Comparison of ENCODE assay signal across 27 cellular contexts in the genomic region with DNA sequence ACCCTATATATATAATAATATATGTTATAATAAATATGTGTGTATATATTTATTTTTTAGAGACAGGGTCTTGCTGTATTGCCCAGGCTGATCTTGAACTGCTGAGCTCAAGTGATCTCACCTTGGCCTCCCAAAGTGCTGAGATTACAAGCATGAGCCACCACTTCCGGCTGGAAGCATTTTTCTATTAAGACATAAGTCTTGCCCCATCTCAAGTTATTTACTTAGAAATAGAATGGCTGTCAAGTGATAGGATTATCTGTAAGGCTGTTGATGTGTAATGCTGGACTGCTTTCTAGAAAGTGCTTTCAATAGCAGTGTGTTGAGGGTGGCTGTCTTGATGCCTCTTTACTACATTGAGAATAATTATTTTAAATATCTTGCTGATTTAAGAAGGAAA.
DNase-seq lines count a peak whose midpoint lies in the region; ATAC-seq and TF ChIP-seq lines count a peak whose summit lies in the region.
"Had no signal": no experiment of that assay in that cellular context is flagged by ENCODE, and none has a peak within 500 bp of the region (broad histone marks: within the 10 kb centered on the region; RNA-seq: fewer than 3 reads in every experiment).

No MANE protein-coding gene starts in this region.

- no peak for TF ChIP-seq CTCF in SK-N-SH (IDR thresholded peaks at IDR 0.05)
- no peak for TF ChIP-seq CTCF in choroid plexus epithelial cell (conservative IDR thresholded peaks at IDR 0.05; ENCODE audit: low read depth, low read length)
- TF ChIP-seq CTCF in fibroblast of villous mesenchyme (IDR thresholded peaks at IDR 0.05; ENCODE audit: insufficient read depth, low read depth, low read length): no peak
- TF ChIP-seq CTCF in GM23338 (conservative IDR thresholded peaks at IDR 0.05; ENCODE audit: low read depth in 2 of 2): no peak

- no peak overlapping the region for H3K4me3 Mint-ChIP-seq in GM23338
- H3K4me3 Mint-ChIP-seq in activated T-helper 1 cell treated with anti-CD3 and anti-CD28 coated beads, Interleukin-12 subunit alpha, Interleukin-12 subunit beta, Interleukin-2, Interleukin-4 antibody, amounts not matched to agents 30 ng/mL and 10 ng/mL and 1 ng/mL, durations not matched to agents 14 hours and 24 hours and 36 hours: no peak overlapping the region
- H3K4me3 Mint-ChIP-seq: activated CD4-positive, alpha-beta T cell treated with anti-CD3 and anti-CD28 coated beads for 36 hours; activated CD8-positive, alpha-beta T cell treated with anti-CD3 and anti-CD28 coated beads, Interleukin-2, amount 10 ng/mL, durations not matched to agents 7 days and 5 days; activated naive CD8-positive, alpha-beta T cell treated with anti-CD3 and anti-CD28 coated beads for 36 hours had no signal

- H3F3A ChIP-seq in SK-N-SH (replicated peaks; ENCODE audit: insufficient read depth): peaks cover 22% of the 10 kb centered on the region
- no peaks in the 10 kb centered on the region for H3F3A ChIP-seq in GM23338 (replicated peaks; ENCODE audit: low read depth)

- CTCF ChIA-PET in SK-N-SH (lab: Yijun Ruan, JAX): interaction anchor here (1.2 kb wide), 1 partner anchor 31 kb away, joined by 3 read pairs; no protein-coding TSS in a partner anchor

- POLR2A ChIA-PET in SK-N-SH (lab: Yijun Ruan, JAX): no interaction called here

- no peaks in the 10 kb centered on the region for H3K9me3 ChIP-seq in SK-N-SH
- H3K9me3 ChIP-seq: ascending aorta, gastrocnemius medialis, HAP-1, prostate gland, sigmoid colon had no signal

- intact Hi-C loops in activated T-helper 1 cell treated with anti-CD3 and anti-CD28 coated beads, Interleukin-12 subunit alpha, Interleukin-12 subunit beta, Interleukin-2, Interleukin-4 antibody, amounts not matched to agents 30 ng/mL and 10 ng/mL and 1 ng/mL, durations not matched to agents 14 hours and 24 hours and 36 hours (cut with micrococcal nuclease): no loop called here

- no peaks in the 10 kb centered on the region for H3K4me1 Mint-ChIP-seq in GM23338
- H3K4me1 Mint-ChIP-seq in activated T-helper 1 cell treated with anti-CD3 and anti-CD28 coated beads, Interleukin-12 subunit alpha, Interleukin-12 subunit beta, Interleukin-2, Interleukin-4 antibody, amounts not matched to agents 30 ng/mL and 10 ng/mL and 1 ng/mL, durations not matched to agents 14 hours and 24 hours and 36 hours (ENCODE audit: low read depth): peaks cover 3% of the 10 kb centered on the region

- H3K4me1 ChIP-seq in SK-N-SH (ENCODE audit: control insufficient read depth in 1 of 2, insufficient read depth in 2 of 2, low read depth in 1 of 2, low read length in 1 of 2) (peaks cover 2 to 18% of the 10 kb centered on the region in 2 experiments), GM23338 (ENCODE audit: insufficient read depth) (no peaks in the 10 kb centered on the region)
- H3K4me1 ChIP-seq: gastrocnemius medialis, HAP-1, prostate gland, sigmoid colon had no signal

- H4K20me1 ChIP-seq in SK-N-SH (ENCODE audit: insufficient read depth): 0 out of 2 replicates have a peak, but pooled peaks cover 4% of the 10 kb centered on the region
- H4K20me1 ChIP-seq in GM23338 (replicated peaks; ENCODE audit: insufficient read depth): no peaks in the 10 kb centered on the region; the same call in none of the 2 replicates

- ATAC-seq in SK-N-SH treated with all-trans-retinoic acid at 6 μM for 48 hours (no peak), GM23338 (no peak)
- ATAC-seq: activated CD8-positive, alpha-beta T cell treated with anti-CD3 and anti-CD28 coated beads, Interleukin-2, amount 10 ng/mL, durations not matched to agents 7 days and 5 days; gastrocnemius medialis; left lobe of liver had no signal

- peak overlapping the region; percentile 19; the same call in 1 of the 2 replicates for H3K4me2 ChIP-seq in SK-N-SH
- H3K4me2 ChIP-seq in GM23338: no peak overlapping the region

- H3K27ac ChIP-seq in SK-N-SH (ENCODE audit: low read depth in 2 of 2, low read length in 1 of 2) (peak overlapping the region in 1 of 2 experiments; percentile 75; a peak in 2 of 4 replicates), GM23338 (ENCODE audit: low read depth) (no peak overlapping the region)
- H3K27ac ChIP-seq: ascending aorta, gastrocnemius medialis, prostate gland, RWPE1, sigmoid colon, SK-N-MC had no signal

- TF ChIP-seq RAD21 in SK-N-SH (IDR thresholded peaks at IDR 0.05; ENCODE audit: low read length): no peak

- H3K27me3 ChIP-seq in SK-N-SH (ENCODE audit: insufficient read depth) (no peaks in the 10 kb centered on the region), GM23338 (ENCODE audit: insufficient read depth) (no peaks in the 10 kb centered on the region)
- H3K27me3 ChIP-seq: ascending aorta, gastrocnemius medialis, sigmoid colon had no signal

- WGBS in SK-N-SH (ENCODE audit: low lambda C conversion rate): 95% methylated on average over 1 of the region's 1 CpG

- no peak overlapping the region for H3K27ac Mint-ChIP-seq in GM23338
- no peak overlapping the region for H3K27ac Mint-ChIP-seq in activated T-helper 1 cell treated with anti-CD3 and anti-CD28 coated beads, Interleukin-12 subunit alpha, Interleukin-12 subunit beta, Interleukin-2, Interleukin-4 antibody, amounts not matched to agents 30 ng/mL and 10 ng/mL and 1 ng/mL, durations not matched to agents 14 hours and 24 hours and 36 hours
- H3K27ac Mint-ChIP-seq: activated CD4-positive, alpha-beta T cell treated with anti-CD3 and anti-CD28 coated beads for 36 hours; activated CD8-positive, alpha-beta T cell treated with anti-CD3 and anti-CD28 coated beads, Interleukin-2, amount 10 ng/mL, durations not matched to agents 7 days and 5 days had no signal

- DNase-seq in SK-N-SH (no peak), choroid plexus epithelial cell (ENCODE audit: low read depth) (peak; percentile 60), fibroblast of villous mesenchyme (ENCODE audit: low read depth) (peak; percentile 43), HPDE6-E6E7 (ENCODE audit: extremely low spot score) (no peak), GM23338 (ENCODE audit: low spot score) (no peak), SW480 (ENCODE audit: low spot score) (no peak)
- DNase-seq in activated T-helper 1 cell treated with anti-CD3 and anti-CD28 coated beads, Interleukin-12 subunit alpha, Interleukin-12 subunit beta, Interleukin-2, Interleukin-4 antibody, amounts not matched to agents 30 ng/mL and 10 ng/mL and 1 ng/mL, durations not matched to agents 14 hours and 24 hours and 36 hours (ENCODE audit: low spot score): no peak
- DNase-seq: activated CD4-positive, alpha-beta T cell treated with anti-CD3 and anti-CD28 coated beads for 36 hours; activated CD8-positive, alpha-beta T cell treated with anti-CD3 and anti-CD28 coated beads, Interleukin-2, amount 10 ng/mL, durations not matched to agents 7 days and 5 days; activated effector memory CD4-positive, alpha-beta T cell treated with Interleukin-2 at 50 U/mL for 16 hours; activated naive CD8-positive, alpha-beta T cell treated with anti-CD3 and anti-CD28 coated beads for 36 hours; DMS153; gastrocnemius medialis; GF-D8; NCI-H1105; NCI-H187 treated with DMSO at 0.1 percent for 48 hours; NCI-H69; sigmoid colon; stimulated activated naive CD4-positive, alpha-beta T cell treated with Interleukin-2 at 50 U/mL for 16 hours; T-helper 2 cell had no signal

- TF ChIP-seq EP300 in SK-N-SH (IDR thresholded peaks at IDR 0.05; ENCODE audit: borderline replicate concordance in 1 of 2, low read depth in 1 of 2, low read length in 1 of 2): no peak

- no peak overlapping the region for H3K9ac ChIP-seq in SK-N-SH

- H3K9me2 ChIP-seq in SK-N-SH: no peaks in the 10 kb centered on the region
- H3K9me2 ChIP-seq in GM23338 (ENCODE audit: insufficient read depth): no peaks in the 10 kb centered on the region

- H3K27me3 Mint-ChIP-seq in GM23338 (ENCODE audit: insufficient read depth, low read depth, poor library complexity): no peaks in the 10 kb centered on the region
- no peaks in the 10 kb centered on the region for H3K27me3 Mint-ChIP-seq in activated T-helper 1 cell treated with anti-CD3 and anti-CD28 coated beads, Interleukin-12 subunit alpha, Interleukin-12 subunit beta, Interleukin-2, Interleukin-4 antibody, amounts not matched to agents 30 ng/mL and 10 ng/mL and 1 ng/mL, durations not matched to agents 14 hours and 24 hours and 36 hours (ENCODE audit: insufficient read depth)
- H3K27me3 Mint-ChIP-seq: activated CD4-positive, alpha-beta T cell treated with anti-CD3 and anti-CD28 coated beads for 36 hours; activated naive CD8-positive, alpha-beta T cell treated with anti-CD3 and anti-CD28 coated beads for 36 hours had no signal

- H3K79me2 ChIP-seq in SK-N-SH (ENCODE audit: insufficient read depth) (peaks cover 38% of the 10 kb centered on the region), GM23338 (replicated peaks; ENCODE audit: insufficient read depth) (peaks cover 5% of the 10 kb centered on the region; the same call in 1 of the 2 replicates)

- H3K36me3 ChIP-seq in SK-N-SH (replicated peaks in 1 of 2; ENCODE audit: control insufficient read depth in 1 of 2, insufficient read depth in 2 of 2, low read length in 1 of 2) (peaks cover 0 to 9% of the 10 kb centered on the region in 2 experiments), GM23338 (ENCODE audit: insufficient read depth) (no peaks in the 10 kb centered on the region)
- H3K36me3 ChIP-seq: ascending aorta, gastrocnemius medialis, HAP-1, prostate gland, sigmoid colon had no signal

- H3K4me3 ChIP-seq in SK-N-SH (ENCODE audit: low read depth in 2 of 2, low read length in 1 of 2) (no peak overlapping the region), choroid plexus epithelial cell (ENCODE audit: low read depth, low read length) (no peak overlapping the region), fibroblast of villous mesenchyme (ENCODE audit: low read depth, low read length) (no peak overlapping the region), GM23338 (no peak overlapping the region)
- H3K4me3 ChIP-seq: ascending aorta, gastrocnemius medialis, HAP-1, prostate gland, sigmoid colon, SK-N-MC had no signal

- H3K36me3 Mint-ChIP-seq in GM23338 (ENCODE audit: low read depth): no peaks in the 10 kb centered on the region
- H3K36me3 Mint-ChIP-seq in activated T-helper 1 cell treated with anti-CD3 and anti-CD28 coated beads, Interleukin-12 subunit alpha, Interleukin-12 subunit beta, Interleukin-2, Interleukin-4 antibody, amounts not matched to agents 30 ng/mL and 10 ng/mL and 1 ng/mL, durations not matched to agents 14 hours and 24 hours and 36 hours (ENCODE audit: low read depth): peaks cover 5% of the 10 kb centered on the region

- no peaks in the 10 kb centered on the region for H3K9me3 Mint-ChIP-seq in GM23338
- no peaks in the 10 kb centered on the region for H3K9me3 Mint-ChIP-seq in activated T-helper 1 cell treated with anti-CD3 and anti-CD28 coated beads, Interleukin-12 subunit alpha, Interleukin-12 subunit beta, Interleukin-2, Interleukin-4 antibody, amounts not matched to agents 30 ng/mL and 10 ng/mL and 1 ng/mL, durations not matched to agents 14 hours and 24 hours and 36 hours
- H3K9me3 Mint-ChIP-seq: activated naive CD8-positive, alpha-beta T cell treated with anti-CD3 and anti-CD28 coated beads for 36 hours had no signal

- H2AFZ ChIP-seq in SK-N-SH (ENCODE audit: low read depth) (no peak overlapping the region), GM23338 (no peak overlapping the region)

TF ChIP-seq in SK-N-SH treated with all-trans-retinoic acid at 6 μM for 48 hours, 23 proteins besides CTCF, POLR2A, EP300 and RAD21 (continues in another document):
- no peak for TF ChIP-seq ESRRG (CRISPR knock-in tag; IDR thresholded peaks at IDR 0.05)

TF ChIP-seq in GM23338, 12 proteins besides CTCF, POLR2A, EP300 and RAD21 (continues in another document):
- TF ChIP-seq STAT1 (IDR thresholded peaks at IDR 0.05; ENCODE audit: unreplicated experiment): no peak
- no peak for TF ChIP-seq ZNF114 (CRISPR knock-in tag; IDR thresholded peaks at IDR 0.05)

Comparison
In these comparisons a context has a peak if more than half of its experiments do, and no peak if none do; other contexts are left out.
1. DNase-seq: peak in choroid plexus epithelial cell (single experiment) and fibroblast of villous mesenchyme (single experiment); none in SK-N-SH (single experiment), HPDE6-E6E7 (single experiment), GM23338 (single experiment), SW480 (single experiment) and activated T-helper 1 cell treated with anti-CD3 and anti-CD28 coated beads, Interleukin-12 subunit alpha, Interleukin-12 subunit beta, Interleukin-2, Interleukin-4 antibody, amounts not matched to agents 30 ng/mL and 10 ng/mL and 1 ng/mL, durations not matched to agents 14 hours and 24 hours and 36 hours (single experiment).